In genomic region chr1:41333146-41333784, GRCh38 we compare ENCODE assay signal across 12 cellular contexts. TPM values are rescaled to one million over a fixed set of nuclear protein-coding genes. Genes with fewer than 3 reads are reported as not detected.
A peak's percentile ranks its signal among the peaks of the same experiment; 100 is the strongest.
DNase-seq lines count a peak whose midpoint lies in the region; ATAC-seq, FAIRE-seq and TF ChIP-seq lines count a peak whose summit lies in the region.
"Had no signal": no experiment of that assay in that cellular context is flagged by ENCODE, and none has a peak within 500 bp of the region (broad histone marks: within the 10 kb centered on the region; RNA-seq: fewer than 3 reads in every experiment).

No MANE protein-coding gene starts in this region.

- no peak overlapping the region for H3K4me3 ChIP-seq in Panc1 (ENCODE audit: low read depth in 2 of 2, low read length in 2 of 2)
- H3K4me3 ChIP-seq in astrocyte (ENCODE audit: insufficient read depth, low read depth, low read length): no peak overlapping the region

- H3K4me2 ChIP-seq in astrocyte (ENCODE audit: low read length): no peak overlapping the region

- TF ChIP-seq CTCF in Panc1 (IDR thresholded peaks at IDR 0.05) (no peak), astrocyte (IDR thresholded peaks at IDR 0.05; ENCODE audit: insufficient read depth, low read depth, low read length) (no peak)

- no peak overlapping the region for H3K9ac ChIP-seq in astrocyte (ENCODE audit: low read length)

- DNase-seq in ELR (ENCODE audit: low read depth) (peak; percentile 91), Panc1 (ENCODE audit: low read depth, low spot score) (no peak), astrocyte (ENCODE audit: low read depth) (peak; percentile 91), renal cortical epithelial cell (ENCODE audit: low read depth) (peak; percentile 31)
- no peak for DNase-seq in naive thymus-derived CD8-positive, alpha-beta T cell
- DNase-seq: NCI-H2227 treated with DMSO at 0.1 percent for 48 hours had no signal

- H3K27ac ChIP-seq in Panc1 (ENCODE audit: low read length) (no peak overlapping the region), astrocyte (ENCODE audit: low read depth, low read length) (no peak overlapping the region)
- H3K27ac ChIP-seq: HL-60 had no signal

- no peak for FAIRE-seq in astrocyte (lab: Jason Lieb, UNC)
- FAIRE-seq: G401.6 had no signal

- ATAC-seq in Panc1 (peak; percentile 44; the same call in 1 of the 2 replicates), HG02798 (IDR thresholded peaks at IDR 0.05; ENCODE audit: poor library complexity, unreplicated experiment) (no peak), HG02870 (IDR thresholded peaks at IDR 0.05; ENCODE audit: unreplicated experiment) (no peak), GM18873 (IDR thresholded peaks at IDR 0.05; ENCODE audit: low FRiP score, unreplicated experiment) (no peak)
- ATAC-seq in naive thymus-derived CD8-positive, alpha-beta T cell: no peak

- H3K4me3 Mint-ChIP-seq in astrocyte (ENCODE audit: unreplicated experiment): no peak overlapping the region
- H3K4me3 Mint-ChIP-seq in naive thymus-derived CD8-positive, alpha-beta T cell: no peak overlapping the region

- H3K27me3 ChIP-seq in Panc1 (ENCODE audit: control insufficient read depth, insufficient read depth, low read length): no peaks in the 10 kb centered on the region
- no peaks in the 10 kb centered on the region for H3K27me3 ChIP-seq in astrocyte (ENCODE audit: insufficient read depth, low read length)

- no peaks in the 10 kb centered on the region for H3K36me3 Mint-ChIP-seq in astrocyte (ENCODE audit: low read depth, unreplicated experiment)
- H3K36me3 Mint-ChIP-seq in naive thymus-derived CD8-positive, alpha-beta T cell: no peaks in the 10 kb centered on the region

- H3K27me3 Mint-ChIP-seq in astrocyte (ENCODE audit: low read depth, unreplicated experiment): peaks cover 14% of the 10 kb centered on the region
- peaks cover 4 to 25% (median 12%) of the 10 kb centered on the region in 5 donors for H3K27me3 Mint-ChIP-seq in naive thymus-derived CD8-positive, alpha-beta T cell

- H3K36me3 ChIP-seq in Panc1 (ENCODE audit: control insufficient read depth, insufficient read depth, low read length) (no peaks in the 10 kb centered on the region), astrocyte (ENCODE audit: insufficient read depth, low read length) (no peaks in the 10 kb centered on the region)

- in situ Hi-C loops in Panc1 (cut with HindIII; ENCODE audit: low pct_unique_long_range_greater_than_20kb, low sequenced_read_pairs): no loop called here

- no TSS peak for BruUV-seq in Panc1 (replicated peaks; lab: Mats Ljungman, UMichigan)

- peaks cover 19% of the 10 kb centered on the region for H3K9me3 Mint-ChIP-seq in astrocyte (ENCODE audit: unreplicated experiment)
- peaks cover 0 to 13% (median 5%) of the 10 kb centered on the region in 9 donors for H3K9me3 Mint-ChIP-seq in naive thymus-derived CD8-positive, alpha-beta T cell

- H3K4me1 ChIP-seq in Panc1 (ENCODE audit: control insufficient read depth, insufficient read depth, low read length) (no peaks in the 10 kb centered on the region; the same call in 1 of the 2 replicates), astrocyte (ENCODE audit: insufficient read depth, low read length) (no peaks in the 10 kb centered on the region)

- no peaks in the 10 kb centered on the region for H3K9me3 ChIP-seq in Panc1 (ENCODE audit: control insufficient read depth, insufficient read depth, low read depth, low read length)
- H3K9me3 ChIP-seq in astrocyte (ENCODE audit: insufficient read depth, low read depth, low read length): peaks cover 5% of the 10 kb centered on the region

- CTCF ChIA-PET in Panc1 (lab: Charles Lee): interaction anchor here (0.6 kb wide), 1 partner anchor 16 kb away, joined by 3 read pairs; no protein-coding TSS in a partner anchor

- peak overlapping the region; percentile 15 for H3K27ac Mint-ChIP-seq in astrocyte (ENCODE audit: unreplicated experiment)
- peak overlapping the region in 1 of 10 donors; percentile 25 for H3K27ac Mint-ChIP-seq in naive thymus-derived CD8-positive, alpha-beta T cell

- peaks cover 2% of the 10 kb centered on the region for H3K4me1 Mint-ChIP-seq in astrocyte (ENCODE audit: low read depth, unreplicated experiment)
- H3K4me1 Mint-ChIP-seq in naive thymus-derived CD8-positive, alpha-beta T cell: no peaks in the 10 kb centered on the region

- POLR2A ChIA-PET in Panc1 (lab: Charles Lee): no interaction called here
- POLR2A ChIA-PET in naive thymus-derived CD8-positive, alpha-beta T cell (lab: Charles Lee): no interaction called here

- no peak overlapping the region for H2AFZ ChIP-seq in astrocyte (ENCODE audit: low read depth, low read length)

- H3K79me2 ChIP-seq in astrocyte (ENCODE audit: insufficient read depth, low read length): no peaks in the 10 kb centered on the region

- intact Hi-C loops in Panc1 (cut with micrococcal nuclease; ENCODE audit: unreplicated experiment): no loop called here

- no peaks in the 10 kb centered on the region for H4K20me1 ChIP-seq in astrocyte (ENCODE audit: insufficient read depth, low read length)

RNA-seq across cellular contexts. Expression of gene FOXO6, which starts 28.0 kb away (rescaled TPM):
- total RNA-seq in Panc1 (2021; ENCODE audit: unreplicated experiment) (2.5 TPM), astrocyte (1.2 TPM in 2 replicates), renal cortical epithelial cell (0.25 TPM in 1 of 2 replicates, not detected in the other)
- polyA plus RNA-seq in Panc1 (2012; ENCODE audit: insufficient read length): 4.4 TPM
- total RNA-seq in naive thymus-derived CD8-positive, alpha-beta T cell: under 1 TPM in 1 of 2 experiments, not detected in 1; 0.19 TPM
- polyA plus RNA-seq in naive thymus-derived CD8-positive, alpha-beta T cell: not detected
- total RNA-seq: T-helper 2 cell treated with Interferon-gamma antibody and Interleukin-4, amounts not matched to agents 100 ng/mL and 5 ng/mL, for 36 hours had no signal

Comparison
In these comparisons a context has a peak if more than half of its experiments do, and no peak if none do; other contexts are left out.
1. DNase-seq: peak in ELR (single experiment), astrocyte (single experiment) and renal cortical epithelial cell (single experiment); none in Panc1 (single experiment) and naive thymus-derived CD8-positive, alpha-beta T cell (0 of 10).